In genomic region chr7:129143724-129144094, GRCh38 we compare ENCODE assay signal across 10 cellular contexts. TPM values are rescaled to one million over a fixed set of nuclear protein-coding genes. Genes with fewer than 3 reads are reported as not detected.
DNase-seq lines count a peak whose midpoint lies in the region; TF ChIP-seq lines count a peak whose summit lies in the region.
"Had no signal": no experiment of that assay in that cellular context is flagged by ENCODE, and none has a peak within 500 bp of the region (broad histone marks: within the 10 kb centered on the region; RNA-seq: fewer than 3 reads in every experiment).

No MANE protein-coding gene starts in this region.

- H3K9me3 ChIP-seq in Karpas-422 (ENCODE audit: low read length), result no peaks in the 10 kb centered on the region
- no peaks in the 10 kb centered on the region for H3K9me3 ChIP-seq in mammary epithelial cell (replicated peaks; ENCODE audit: insufficient read depth, low read length)
- H3K9me3 ChIP-seq: ovary had no signal

- TF ChIP-seq CTCF in GM06990 (IDR thresholded peaks at IDR 0.05; ENCODE audit: insufficient read depth, low read length, poor library complexity, severe bottlenecking), result no peak
- TF ChIP-seq CTCF in mammary epithelial cell (conservative IDR thresholded peaks at IDR 0.05 in 1 of 2, IDR thresholded peaks at IDR 0.05 in 1 of 2; ENCODE audit: extremely low read depth in 1 of 2, insufficient read depth in 1 of 2, low read depth in 1 of 2, low read length in 2 of 2), result no peak
- no peak for TF ChIP-seq CTCF in neural crest cell (conservative IDR thresholded peaks at IDR 0.05)

- H3K4me3 ChIP-seq in GM06990 (replicated peaks; ENCODE audit: low read depth, low read length), result peak overlapping the region; percentile 75
- peak overlapping the region; percentile 67 for H3K4me3 ChIP-seq in Karpas-422 (ENCODE audit: low read length)
- H3K4me3 ChIP-seq in mammary epithelial cell (replicated peaks in 1 of 3; ENCODE audit: insufficient read depth in 1 of 3, low read depth in 2 of 3, low read length in 3 of 3), result no peak overlapping the region

- no peaks in the 10 kb centered on the region for H3K27me3 ChIP-seq in GM06990 (replicated peaks; ENCODE audit: control insufficient read depth, insufficient read depth, low read length)
- no peaks in the 10 kb centered on the region for H3K27me3 ChIP-seq in Karpas-422 (ENCODE audit: low read length)
- no peaks in the 10 kb centered on the region for H3K27me3 ChIP-seq in mammary epithelial cell (ENCODE audit: insufficient read depth, low read length)
- H3K27me3 ChIP-seq: ovary had no signal

- dilution Hi-C loops in mammary epithelial cell (cut with HindIII; ENCODE audit: low sequenced_read_pairs), result no loop called here

- DNase-seq in GM06990 (ENCODE audit: extremely low read depth, insufficient read length) (no peak), Karpas-422 (no peak), mammary epithelial cell (no peak), neural crest cell (ENCODE audit: low read depth, low spot score) (no peak), COLO668 (lab: John Stamatoyannopoulos, UW; ENCODE audit: unreplicated experiment) (no peak), cerebellum (ENCODE audit: low spot score) (no peak), midbrain (lab: John Stamatoyannopoulos, UW) (no peak), medulla oblongata (ENCODE audit: extremely low spot score) (no peak)

- H3K9me2 ChIP-seq in Karpas-422 (replicated peaks; ENCODE audit: insufficient read depth, low read length), result no peaks in the 10 kb centered on the region

- WGBS in mammary epithelial cell (ENCODE audit: low coverage, missing lambda C conversion rate), result 30% methylated on average over 10 of the region's 10 CpGs

- peaks cover 61% of the 10 kb centered on the region for H3K27me3 Mint-ChIP-seq in neural crest cell (ENCODE audit: low read depth)

- no peaks in the 10 kb centered on the region for H3K36me3 Mint-ChIP-seq in neural crest cell (ENCODE audit: low read depth)

- H3K36me3 ChIP-seq in GM06990 (ENCODE audit: control insufficient read depth, insufficient read depth, low read length) (peaks cover 6% of the 10 kb centered on the region), Karpas-422 (ENCODE audit: insufficient read depth, low read length) (no peaks in the 10 kb centered on the region), mammary epithelial cell (ENCODE audit: insufficient read depth, low read length) (no peaks in the 10 kb centered on the region)
- H3K36me3 ChIP-seq: ovary had no signal

- in situ Hi-C loops in mammary epithelial cell (cut with MboI; ENCODE audit: low sequenced_read_pairs in 2 of 2), result no loop called here

- peak overlapping the region; percentile 67 for H3K4me2 ChIP-seq in Karpas-422 (ENCODE audit: low read depth, low read length, poor library complexity, severe bottlenecking)
- H3K4me2 ChIP-seq in mammary epithelial cell (ENCODE audit: insufficient read depth, low read depth, low read length), result peak overlapping the region; percentile 93

- H3K4me3 Mint-ChIP-seq in neural crest cell, result peak overlapping the region; percentile 89

- H2AFZ ChIP-seq in Karpas-422 (ENCODE audit: low read length) (peak overlapping the region; percentile 56; the same call in 1 of the 2 replicates), mammary epithelial cell (ENCODE audit: low read depth, low read length) (peak overlapping the region; percentile 34)

- no peaks in the 10 kb centered on the region for H3K9me3 Mint-ChIP-seq in neural crest cell

- intact Hi-C loops in mammary epithelial cell (cut with micrococcal nuclease), result no loop called here

- H3K4me1 ChIP-seq in Karpas-422 (ENCODE audit: low read length), result peaks cover 29% of the 10 kb centered on the region
- H3K4me1 ChIP-seq in mammary epithelial cell (ENCODE audit: insufficient read depth, low read length), result peaks cover 10% of the 10 kb centered on the region

- H3K4me1 Mint-ChIP-seq in neural crest cell, result peaks cover 7% of the 10 kb centered on the region

- no TSS peak for BruUV-seq in mammary epithelial cell (replicated peaks; lab: Mats Ljungman, UMichigan)

- no peak overlapping the region for H3K27ac ChIP-seq in Karpas-422 (ENCODE audit: low read length)
- no peak overlapping the region for H3K27ac ChIP-seq in mammary epithelial cell (ENCODE audit: insufficient read depth, low read depth, low read length)
- H3K27ac ChIP-seq: HL-60, ovary had no signal

- H3K79me2 ChIP-seq in Karpas-422 (ENCODE audit: low read length) (no peaks in the 10 kb centered on the region), mammary epithelial cell (ENCODE audit: insufficient read depth, low read length) (no peaks in the 10 kb centered on the region)

- CTCF ChIA-PET in mammary epithelial cell (lab: Charles Lee; ENCODE audit: low non-redundant PET), result no interaction called here

- H3K27ac Mint-ChIP-seq in neural crest cell (ENCODE audit: unreplicated experiment), result no peak overlapping the region

- H3K9ac ChIP-seq in Karpas-422 (ENCODE audit: low read length) (peak overlapping the region; percentile 33; the same call in 1 of the 2 replicates), mammary epithelial cell (ENCODE audit: insufficient read depth, low read length) (no peak overlapping the region)

- 0 out of 2 replicates have a peak, but pooled peaks cover 5% of the 10 kb centered on the region for H4K20me1 ChIP-seq in Karpas-422 (ENCODE audit: insufficient read depth, low read depth, low read length)
- H4K20me1 ChIP-seq in mammary epithelial cell (ENCODE audit: insufficient read depth, low read length), result no peaks in the 10 kb centered on the region

RNA-seq across cellular contexts. Expression of gene TSPAN33, which starts 0.8 kb away (rescaled TPM):
- 11.1 and 21.8 TPM in 2 replicates for total RNA-seq in Karpas-422 (2014; rRNA removed; shearing (Covaris generic); ENCODE audit: low replicate concordance)
- 1 to 10 TPM; 1.7 to 1.8 TPM for total RNA-seq in mammary epithelial cell
- 4.8 TPM for polyA plus RNA-seq in mammary epithelial cell
- polyA minus RNA-seq in mammary epithelial cell, result 7.2 TPM
- total RNA-seq in neural crest cell, result 15.9 and 16.7 TPM in 2 replicates
- total RNA-seq in cerebellum, result 13.6 TPM

RNA-seq across cellular contexts. Expression of gene SMO, which starts 44.7 kb away (rescaled TPM):
- 0.11 TPM in 1 of 2 replicates, not detected in the other for total RNA-seq in Karpas-422 (2014; rRNA removed; shearing (Covaris generic); ENCODE audit: low replicate concordance)
- total RNA-seq in mammary epithelial cell (10 to 100 TPM; 10.4 to 15.2 TPM), neural crest cell (104 and 119 TPM in 2 replicates), cerebellum (20.0 TPM)
- 6.9 TPM for polyA plus RNA-seq in mammary epithelial cell
- 44.1 TPM for polyA minus RNA-seq in mammary epithelial cell

Comparison
In these comparisons a context has a peak if more than half of its experiments do, and no peak if none do; other contexts are left out.
1. H3K4me3 ChIP-seq: peak in GM06990 (single experiment) and Karpas-422 (single experiment); none in mammary epithelial cell (0 of 3).
2. RNA of gene SMO, which starts 44.7 kb away (total RNA-seq): 104 to 119 TPM in neural crest cell, 20.0 TPM in cerebellum (single experiment) and 10.4 to 15.2 TPM in mammary epithelial cell; 0.11 TPM in Karpas-422; every median in the first group is over 10 times any median in the second.